8 cellular contexts compared by ENCODE assay signal in the genomic region with DNA sequence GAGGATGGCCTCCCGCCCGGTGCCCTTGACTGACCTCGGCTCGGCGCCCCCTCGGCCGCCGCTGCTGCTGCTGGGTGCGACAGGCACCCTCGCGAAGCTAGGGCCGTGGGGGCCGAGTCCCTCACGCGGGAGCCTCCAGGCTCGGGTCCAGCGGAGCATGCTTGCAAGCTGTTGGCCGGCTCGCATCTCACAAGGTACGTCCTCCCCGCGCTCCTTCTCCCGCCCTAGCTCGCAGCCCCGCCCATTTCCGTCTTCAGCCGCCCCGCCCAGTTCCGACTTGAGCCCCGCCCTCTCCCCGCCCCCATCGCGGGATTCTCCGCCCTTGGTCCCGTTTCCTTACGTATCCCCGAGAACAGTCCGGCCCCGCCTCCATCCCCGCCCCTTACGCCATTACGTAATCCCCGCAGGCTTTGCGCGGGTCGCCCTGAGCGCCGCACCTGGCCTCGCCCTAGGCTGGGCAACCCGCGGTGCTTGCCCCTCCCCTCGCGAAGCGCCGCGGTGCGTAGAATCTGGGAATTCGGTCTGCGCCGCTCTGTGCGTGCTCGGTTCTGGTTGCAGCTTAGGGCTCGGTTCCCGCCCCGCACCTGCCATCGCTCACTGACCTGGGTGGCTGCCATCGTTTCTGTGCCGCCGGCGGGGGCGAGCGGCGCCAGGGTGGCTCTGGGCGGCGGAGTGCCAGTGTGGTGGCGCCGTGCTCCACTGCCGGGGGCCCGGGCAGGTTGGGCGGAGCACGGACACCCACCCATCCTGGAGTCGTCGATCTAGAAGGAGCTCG. TPM values are rescaled to one million over a fixed set of nuclear protein-coding genes. Genes with fewer than 3 reads are reported as not detected.
DNase-seq lines count a peak whose midpoint lies in the region; ATAC-seq lines count a peak whose summit lies in the region.

A gene with protein sequence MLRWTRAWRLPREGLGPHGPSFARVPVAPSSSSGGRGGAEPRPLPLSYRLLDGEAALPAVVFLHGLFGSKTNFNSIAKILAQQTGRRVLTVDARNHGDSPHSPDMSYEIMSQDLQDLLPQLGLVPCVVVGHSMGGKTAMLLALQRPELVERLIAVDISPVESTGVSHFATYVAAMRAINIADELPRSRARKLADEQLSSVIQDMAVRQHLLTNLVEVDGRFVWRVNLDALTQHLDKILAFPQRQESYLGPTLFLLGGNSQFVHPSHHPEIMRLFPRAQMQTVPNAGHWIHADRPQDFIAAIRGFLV (minus strand): TSS at position 191 of the 775 bp plus-strand sequence. CDS start 32 bp downstream, at position 159.

- CTCF ChIA-PET in activated CD8-positive, alpha-beta memory T cell treated with anti-CD3 and anti-CD28 coated beads for 36 hours (lab: Charles Lee): interaction anchor here (0.6 to 3.5 kb wide), 7 partner anchors 10 to 852 kb away, joined by 3 to 19 read pairs (median 5); no protein-coding TSS in a partner anchor

- POLR2A ChIA-PET in activated CD8-positive, alpha-beta memory T cell treated with anti-CD3 and anti-CD28 coated beads for 36 hours (lab: Charles Lee): interaction anchor here (0.6 to 1.4 kb wide), 5 partner anchors 18 to 216 kb away, joined by 3 to 5 read pairs (median 3); a partner anchor contains a TSS

- DNase-seq in COLO668 (lab: John Stamatoyannopoulos, UW; ENCODE audit: unreplicated experiment) (peak; percentile 97), HT1080 (ENCODE audit: low read depth) (peak; percentile 88), NOMO-1 (lab: John Stamatoyannopoulos, UW; ENCODE audit: unreplicated experiment in 2 of 2) (peak; percentile 97 to 99), medulla oblongata (ENCODE audit: extremely low spot score) (peak; percentile 98)
- DNase-seq in effector CD8-positive, alpha-beta T cell (lab: John Stamatoyannopoulos, UW): peak; percentile 99
- DNase-seq in stimulated activated CD4-positive, alpha-beta T cell treated with anti-CD3 and anti-CD28 coated beads, TNF-alpha, amount 100 ng/mL, for 48 hours (ENCODE audit: low read depth in 3 of 3): peak; percentile 96 to 99 (median 99)

- peak; percentile 81 for ATAC-seq in GM21360 (IDR thresholded peaks at IDR 0.05; ENCODE audit: unreplicated experiment)

RNA-seq across cellular contexts. Expression of the gene that starts here (rescaled TPM):
- total RNA-seq in HT1080 (2014; rRNA removed; shearing (Covaris generic)): 46.2 and 50.5 TPM in 2 replicates
- polyA plus RNA-seq in HT1080 (2015; cell fraction: cytosol; rRNA removed): 29.0 and 41.5 TPM in 2 replicates
- polyA plus RNA-seq in HT1080 (2015; cell fraction: nucleus; rRNA removed): 38.2 and 47.6 TPM in 2 replicates
- total RNA-seq in activated CD8-positive, alpha-beta memory T cell treated with anti-CD3 and anti-CD28 coated beads for 36 hours: 10 to 100 TPM; 26.1 to 26.6 TPM

Comparison
In these comparisons a context has a peak if more than half of its experiments do, and no peak if none do; other contexts are left out.
1. Peak in every context shown above with its lines: DNase-seq and ATAC-seq.